In genomic region chr3:15438988-15439387, GRCh38 we compare ENCODE assay signal across 19 cellular contexts. TPM values are rescaled to one million over a fixed set of nuclear protein-coding genes. Genes with fewer than 3 reads are reported as not detected.
DNase-seq lines count a peak whose midpoint lies in the region; ATAC-seq and TF ChIP-seq lines count a peak whose summit lies in the region.
"Had no signal": no experiment of that assay in that cellular context is flagged by ENCODE, and none has a peak within 500 bp of the region (broad histone marks: within the 10 kb centered on the region; RNA-seq: fewer than 3 reads in every experiment).

No MANE protein-coding gene starts in this region.

- H3K27me3 ChIP-seq in breast epithelium, result no peaks in the 10 kb centered on the region
- H3K27me3 ChIP-seq: SJCRH30 had no signal

- no peak overlapping the region for H3K4me3 Mint-ChIP-seq in MCF 10A (ENCODE audit: unreplicated experiment)
- H3K4me3 Mint-ChIP-seq: activated T-helper 1 cell treated with anti-CD3 and anti-CD28 coated beads, Interleukin-12 subunit alpha, Interleukin-12 subunit beta, Interleukin-2, Interleukin-4 antibody, amounts not matched to agents 30 ng/mL and 10 ng/mL and 1 ng/mL, durations not matched to agents 14 hours and 24 hours and 36 hours had no signal

- H3K9me3 Mint-ChIP-seq in MCF 10A (ENCODE audit: unreplicated experiment), result no peaks in the 10 kb centered on the region
- H3K9me3 Mint-ChIP-seq: activated T-helper 1 cell treated with anti-CD3 and anti-CD28 coated beads, Interleukin-12 subunit alpha, Interleukin-12 subunit beta, Interleukin-2, Interleukin-4 antibody, amounts not matched to agents 30 ng/mL and 10 ng/mL and 1 ng/mL, durations not matched to agents 14 hours and 24 hours and 36 hours had no signal

- H3K27me3 Mint-ChIP-seq in MCF 10A (ENCODE audit: insufficient read depth, unreplicated experiment), result no peaks in the 10 kb centered on the region

- peaks cover 80% of the 10 kb centered on the region for H3K36me3 Mint-ChIP-seq in MCF 10A (ENCODE audit: insufficient read depth, unreplicated experiment)

- no peaks in the 10 kb centered on the region for H3K4me1 ChIP-seq in breast epithelium
- H3K4me1 ChIP-seq: SJCRH30 had no signal

- no peak overlapping the region for H3K27ac ChIP-seq in breast epithelium
- H3K27ac ChIP-seq: SJCRH30 had no signal

- POLR2A ChIA-PET in MCF 10A (lab: Yijun Ruan, JAX), result interaction anchor here (1.1 kb wide), 1 partner anchor 12 kb away, joined by 3 read pairs; no protein-coding TSS in a partner anchor

- TF ChIP-seq POLR2A in breast epithelium (IDR thresholded peaks at IDR 0.05), result no peak

- DNase-seq in MCF 10A (ENCODE audit: unreplicated experiment), result peak; percentile 58
- DNase-seq in breast epithelium (ENCODE audit: low spot score in 2 of 2), result no peak
- peak; percentile 15 for DNase-seq in RPMI7951 (ENCODE audit: low read depth)
- peak; percentile 95 for DNase-seq in fibroblast of peridontal ligament (ENCODE audit: extremely low read depth)
- DNase-seq in NCI-H345 treated with DMSO at 0.1 percent for 48 hours (lab: John Stamatoyannopoulos, UW; ENCODE audit: unreplicated experiment), result no peak
- no peak for DNase-seq in kidney glomerular epithelial cell (lab: John Stamatoyannopoulos, UW)
- no peak for DNase-seq in NCI-H146 treated with DMSO at 0.1 percent for 48 hours (lab: John Stamatoyannopoulos, UW; ENCODE audit: unreplicated experiment)
- DNase-seq: activated CD4-positive, alpha-beta T cell treated with anti-CD3 and anti-CD28 coated beads for 48 hours; amygdala; NCI-H1048; NCI-H2171; NK-92 treated with Interleukin-12 subunit alpha and Interleukin-12 subunit beta, amount 100 ng/mL, for 24 hours; SJCRH30; stimulated activated CD4-positive, alpha-beta T cell treated with anti-CD3 and anti-CD28 coated beads, Interleukin-15, amount 100 ng/mL, for 24 hours; T1000 had no signal

- intact Hi-C loops in MCF 10A (cut with micrococcal nuclease) (no loop called here), breast epithelium (cut with DNase I; ENCODE audit: low total_unique reads) (loop anchor here (5.0 kb wide), 1 partner anchor 1277 kb away; no protein-coding TSS in a partner anchor)

- no peak for ATAC-seq in HG03039 (IDR thresholded peaks at IDR 0.05; ENCODE audit: unreplicated experiment)
- ATAC-seq: esophagus mucosa, left lobe of liver had no signal

- BruUV-seq in MCF 10A (replicated peaks; lab: Mats Ljungman, UMichigan), result no TSS peak

- H3K4me3 ChIP-seq in breast epithelium, result no peak overlapping the region
- H3K4me3 ChIP-seq: SJCRH30 had no signal

- H3K27ac Mint-ChIP-seq in MCF 10A (ENCODE audit: low read depth, unreplicated experiment), result no peak overlapping the region
- H3K27ac Mint-ChIP-seq: activated T-helper 1 cell treated with anti-CD3 and anti-CD28 coated beads, Interleukin-12 subunit alpha, Interleukin-12 subunit beta, Interleukin-2, Interleukin-4 antibody, amounts not matched to agents 30 ng/mL and 10 ng/mL and 1 ng/mL, durations not matched to agents 14 hours and 24 hours and 36 hours had no signal

- H3K36me3 ChIP-seq in breast epithelium, result no peaks in the 10 kb centered on the region

- no peaks in the 10 kb centered on the region for H3K9me3 ChIP-seq in breast epithelium
- H3K9me3 ChIP-seq: SJCRH30 had no signal

- CTCF ChIA-PET in MCF 10A (lab: Yijun Ruan, JAX), result interaction anchor here (0.7 kb wide), 1 partner anchor 518 kb away, joined by 3 read pairs; no protein-coding TSS in a partner anchor

- TF ChIP-seq CTCF in MCF 10A (IDR thresholded peaks at IDR 0.05; ENCODE audit: unreplicated experiment) (no peak), breast epithelium (IDR thresholded peaks at IDR 0.05) (no peak)

- H3K4me1 Mint-ChIP-seq in MCF 10A (ENCODE audit: insufficient read depth, unreplicated experiment), result peaks cover 16% of the 10 kb centered on the region

RNA-seq across cellular contexts. Expression of gene EAF1, which starts 11.6 kb away (rescaled TPM):
- 28.3 and 29.8 TPM in 2 replicates for total RNA-seq in MCF 10A (2022)
- total RNA-seq in breast epithelium, result 10 to 100 TPM; 18.7 to 21.5 (median 21.0) TPM
- total RNA-seq in RPMI7951 (2014; rRNA removed; shearing (Covaris generic)), result 26.0 and 27.6 TPM in 2 replicates

RNA-seq across cellular contexts. Expression of gene METTL6, which starts 11.6 kb away (rescaled TPM):
- 26.7 and 28.1 TPM in 2 replicates for total RNA-seq in MCF 10A (2022)
- total RNA-seq in breast epithelium, result 10 to 100 TPM in 2 of 3 donors, 1 to 10 TPM in 1; 9.1 to 23.6 (median 21.8) TPM
- total RNA-seq in RPMI7951 (2014; rRNA removed; shearing (Covaris generic)), result 43.3 and 48.1 TPM in 2 replicates

Comparison
In these comparisons a context has a peak if more than half of its experiments do, and no peak if none do; other contexts are left out.
1. DNase-seq: peak in MCF 10A (single experiment), RPMI7951 (single experiment) and fibroblast of peridontal ligament (single experiment); none in breast epithelium (0 of 2), NCI-H345 treated with DMSO at 0.1 percent for 48 hours (single experiment), kidney glomerular epithelial cell (single experiment) and NCI-H146 treated with DMSO at 0.1 percent for 48 hours (single experiment).